ENCODE assay signal across 23 cellular contexts in the genomic region with DNA sequence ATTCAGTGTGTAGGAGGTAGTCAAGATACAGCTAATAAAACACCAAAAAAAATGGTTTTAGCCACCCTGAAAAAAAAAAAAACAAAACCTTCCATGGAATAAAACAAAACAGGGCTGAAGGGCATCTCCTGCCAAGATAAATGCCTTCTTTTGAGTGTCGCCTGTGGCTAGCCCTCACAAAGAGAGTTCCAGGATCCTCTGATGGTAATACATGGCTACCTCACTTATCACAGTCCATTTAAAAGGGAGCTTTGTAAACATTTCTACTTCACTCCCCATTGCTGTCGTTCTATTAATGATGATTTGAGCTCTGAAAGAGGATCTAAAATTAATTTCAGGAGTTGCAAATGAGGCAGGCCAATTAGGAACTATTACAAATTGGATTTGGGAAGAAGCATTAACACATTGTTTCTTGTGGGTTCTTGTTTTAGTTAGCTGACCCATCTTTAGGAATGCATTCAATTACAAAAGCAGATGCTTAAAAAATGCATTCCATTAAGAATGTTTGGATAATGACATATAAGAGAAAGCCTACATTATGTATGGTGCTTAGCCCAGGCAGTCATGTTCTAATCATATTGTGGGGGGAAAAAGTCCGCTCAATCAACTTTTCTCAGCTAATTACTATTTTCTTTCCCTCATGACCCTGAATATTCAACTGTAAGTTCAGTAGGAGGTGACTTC.
"Had no signal": no experiment of that assay in that cellular context is flagged by ENCODE, and none has a peak within 500 bp of the region (broad histone marks: within the 10 kb centered on the region; RNA-seq: fewer than 3 reads in every experiment).

No MANE protein-coding gene starts in this region.

- H3K4me2 ChIP-seq: neural progenitor cell, smooth muscle cell had no signal

- H3K27me3 ChIP-seq: foreskin keratinocyte, left lung, neural progenitor cell, testis, uterus had no signal

- DNase-seq: activated CD4-positive, alpha-beta T cell treated with anti-CD3 and anti-CD28 coated beads for 4 hours; activated CD4-positive, alpha-beta T cell treated with anti-CD3 and anti-CD28 coated beads, Interleukin-2, amount 50 U/mL, for 48 hours; activated CD4-positive, CD25-positive, alpha-beta regulatory T cell; activated naive CD4-positive, alpha-beta T cell treated with anti-CD3 and anti-CD28 coated beads for 36 hours; activated naive CD8-positive, alpha-beta T cell treated with anti-CD3 and anti-CD28 coated beads, Interleukin-2, amount 10 ng/mL, durations not matched to agents 7 days and 5 days; activated T-cell treated with anti-CD3 and anti-CD28 coated beads, Interleukin-2, amount 50 U/mL, for 48 hours; amniotic stem cell; cerebellar nuclear complex; foreskin keratinocyte; immature natural killer cell; left lung; naive thymus-derived CD4-positive, alpha-beta T cell; stimulated activated CD4-positive, alpha-beta T cell treated with anti-CD3 and anti-CD28 coated beads, Interleukin-15, amount 100 ng/mL, for 24 hours; stimulated activated CD8-positive, alpha-beta memory T cell treated with anti-CD3 and anti-CD28 coated beads, Interleukin-4, amount 100 ng/mL, for 48 hours; stimulated activated naive CD4-positive, alpha-beta T cell; testis; trophoblast cell; uterus had no signal

- H2AFZ ChIP-seq: neural progenitor cell had no signal

- H3K9ac ChIP-seq: neural progenitor cell had no signal

- H3K36me3 ChIP-seq: left lung, neural progenitor cell, uterus had no signal

- H3K4me1 ChIP-seq: foreskin keratinocyte, left lung, neural progenitor cell, testis, uterus had no signal

- H3K4me3 ChIP-seq: coronary artery, left lung, lung, neural progenitor cell, smooth muscle cell, testis, uterus had no signal

- H3K9me3 ChIP-seq: left lung, testis, uterus had no signal

- H3K27ac ChIP-seq: coronary artery, epithelial cell of prostate, foreskin keratinocyte, left lung, neural progenitor cell, testis, uterus had no signal
